1 cellular context compared by ENCODE assay signal in the genomic region with DNA sequence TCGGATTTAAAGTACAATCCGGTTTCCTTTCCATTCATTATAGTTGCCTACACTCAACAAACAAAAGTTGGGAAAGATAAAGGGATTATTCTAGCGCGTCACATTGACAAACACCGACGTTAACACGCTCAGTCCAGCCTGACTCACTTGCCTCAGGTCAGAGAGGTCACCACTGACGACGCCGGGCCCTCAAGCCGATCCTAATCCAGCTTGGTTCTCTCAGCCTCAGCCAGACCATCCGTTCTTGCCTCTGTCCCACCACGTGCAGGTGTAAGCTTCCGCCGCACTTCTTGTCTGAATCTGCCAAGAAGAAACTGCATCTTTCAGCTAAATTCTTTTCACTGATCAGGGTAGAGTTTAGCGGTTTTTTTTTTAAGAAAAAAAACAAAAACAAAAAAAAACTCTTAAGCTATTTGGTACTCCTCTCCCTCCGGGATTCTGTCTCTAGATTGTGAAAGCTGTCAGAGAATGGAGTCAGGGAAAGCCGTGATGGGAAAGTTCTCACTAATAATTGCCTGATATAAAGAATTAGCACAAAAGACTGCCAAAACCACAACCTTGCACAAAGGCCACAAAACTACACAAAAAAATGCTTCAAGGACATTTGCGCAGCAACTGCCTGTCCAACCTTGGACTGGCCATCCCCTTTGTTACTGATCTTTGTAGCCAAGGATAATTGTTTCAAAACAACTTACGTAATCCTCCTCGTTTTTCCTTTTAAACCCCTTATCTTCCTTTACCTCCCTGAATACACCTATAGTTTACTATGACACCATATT.
TF ChIP-seq lines count a peak whose summit lies in the region.

No MANE protein-coding gene starts in this region.

TF ChIP-seq in IMR-90, 13 proteins besides CTCF, POLR2A, EP300 and RAD21:
- peak; percentile 81 for TF ChIP-seq CEBPB (IDR thresholded peaks at IDR 0.05; ENCODE audit: low read depth, low read length)
- 0 out of 2 replicates have a peak, but pooled peaks have one; percentile 27 for TF ChIP-seq CHD1 (IDR thresholded peaks at IDR 0.05; ENCODE audit: low read depth, low read length)
- TF ChIP-seq, protein P1, sequence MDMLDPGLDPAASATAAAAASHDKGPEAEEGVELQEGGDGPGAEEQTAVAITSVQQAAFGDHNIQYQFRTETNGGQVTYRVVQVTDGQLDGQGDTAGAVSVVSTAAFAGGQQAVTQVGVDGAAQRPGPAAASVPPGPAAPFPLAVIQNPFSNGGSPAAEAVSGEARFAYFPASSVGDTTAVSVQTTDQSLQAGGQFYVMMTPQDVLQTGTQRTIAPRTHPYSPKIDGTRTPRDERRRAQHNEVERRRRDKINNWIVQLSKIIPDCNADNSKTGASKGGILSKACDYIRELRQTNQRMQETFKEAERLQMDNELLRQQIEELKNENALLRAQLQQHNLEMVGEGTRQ (IDR thresholded peaks at IDR 0.05; ENCODE audit: low read depth, low read length): peak; percentile 60
- no peak for TF ChIP-seq MXI1 (IDR thresholded peaks at IDR 0.05; ENCODE audit: borderline replicate concordance, low read depth, low read length)
- peak; percentile 81 for TF ChIP-seq FOS (IDR thresholded peaks at IDR 0.05; ENCODE audit: low read depth, low read length)
- peak; percentile 54 for TF ChIP-seq RCOR1 (IDR thresholded peaks at IDR 0.05; ENCODE audit: insufficient replicate concordance, low read length)
- TF ChIP-seq BHLHE40 (IDR thresholded peaks at IDR 0.05; ENCODE audit: low read depth, low read length): peak; percentile 57; the same call in 1 of the 2 replicates
- TF ChIP-seq MAFK (IDR thresholded peaks at IDR 0.05; ENCODE audit: low read depth, low read length): no peak
- TF ChIP-seq SMC3 (IDR thresholded peaks at IDR 0.05; ENCODE audit: low read depth, low read length): no peak
